ENCODE assay signal across 1 cellular context in genomic region chr12:124992874-124993567, GRCh38.
TF ChIP-seq lines count a peak whose summit lies in the region.

No MANE protein-coding gene starts in this region.

TF ChIP-seq in GM12878, 131 proteins besides CTCF, POLR2A, EP300 and RAD21 (continued from another document):
- TF ChIP-seq ZBTB33 (IDR thresholded peaks at IDR 0.05) (no peak), ZZZ3 (IDR thresholded peaks at IDR 0.05; ENCODE audit: control insufficient read depth, insufficient read length, low read depth) (no peak), ZNF384 (IDR thresholded peaks at IDR 0.05; ENCODE audit: borderline replicate concordance, low read depth, low read length) (no peak), ETV6 (conservative IDR thresholded peaks at IDR 0.05 in 1 of 2, IDR thresholded peaks at IDR 0.05 in 1 of 2; ENCODE audit: borderline replicate concordance in 1 of 2, low read depth in 1 of 2) (0 out of 4 replicates have a peak, but pooled peaks of 1 of the 2 experiments have one; percentile 57), TCF7 (IDR thresholded peaks at IDR 0.05; ENCODE audit: borderline replicate concordance) (no peak), JUND (IDR thresholded peaks at IDR 0.05; ENCODE audit: low read depth, low read length) (no peak), SUZ12 (IDR thresholded peaks at IDR 0.05; ENCODE audit: unreplicated experiment) (no peak), ESRRA (IDR thresholded peaks at IDR 0.05; ENCODE audit: low read length) (no peak), CREM (IDR thresholded peaks at IDR 0.05; ENCODE audit: low read depth) (no peak; the same call in 1 of the 2 replicates), NR2C2 (IDR thresholded peaks at IDR 0.05; ENCODE audit: borderline replicate concordance, control insufficient read depth, insufficient read length, low read depth) (no peak), POLR2AphosphoS2 (IDR thresholded peaks at IDR 0.05; ENCODE audit: low read depth, low read length) (no peak), ELK1 (IDR thresholded peaks at IDR 0.05; ENCODE audit: low read depth, low read length) (no peak), E2F8 (IDR thresholded peaks at IDR 0.05; ENCODE audit: low read depth, partially characterized antibody) (peak; percentile 61), ZBTB11 (CRISPR knock-in tag; IDR thresholded peaks at IDR 0.05) (no peak), SRF (IDR thresholded peaks at IDR 0.05; ENCODE audit: low read depth in 2 of 2, low read length in 2 of 2) (no peak), MYC (IDR thresholded peaks at IDR 0.05; ENCODE audit: insufficient read depth, insufficient read length, insufficient replicate concordance, low read length, severe bottlenecking) (no peak), MEF2A (IDR thresholded peaks at IDR 0.05; ENCODE audit: insufficient read depth, low read depth, low read length) (no peak), CBX5 (IDR thresholded peaks at IDR 0.05; ENCODE audit: low read depth) (no peak), ZNF592 (IDR thresholded peaks at IDR 0.05) (no peak), ATF3 (IDR thresholded peaks at IDR 0.05; ENCODE audit: borderline replicate concordance, extremely low read depth, low read depth, low read length) (no peak), ZNF217 (IDR thresholded peaks at IDR 0.05) (no peak), SIX5 (IDR thresholded peaks at IDR 0.05; ENCODE audit: low read depth, low read length, severe bottlenecking) (no peak), RELB (IDR thresholded peaks at IDR 0.05; ENCODE audit: low read depth) (0 out of 2 replicates have a peak, but pooled peaks have one; percentile 51), ZNF24 (IDR thresholded peaks at IDR 0.05) (no peak)
